1 cellular context compared by ENCODE assay signal in genomic region chr14:35331605-35332516, GRCh38.
TF ChIP-seq lines count a peak whose summit lies in the region.

No MANE protein-coding gene starts in this region.

TF ChIP-seq in HepG2, 621 proteins besides CTCF, POLR2A, EP300 and RAD21 (continued from another document and continues in another):
- TF ChIP-seq ZNF687 (CRISPR knock-in tag; IDR thresholded peaks at IDR 0.05) (peak; percentile 86), THAP11 (CRISPR knock-in tag; IDR thresholded peaks at IDR 0.05) (no peak), ZNF292 (CRISPR knock-in tag; IDR thresholded peaks at IDR 0.05; ENCODE audit: borderline replicate concordance, low read depth) (peak; percentile 21; the same call in 1 of the 2 replicates), CREB3 (CRISPR knock-in tag; IDR thresholded peaks at IDR 0.05) (0 out of 2 replicates have a peak, but pooled peaks have one; percentile 44), POGZ (CRISPR knock-in tag; IDR thresholded peaks at IDR 0.05) (peak; percentile 44), EED (CRISPR knock-in tag; IDR thresholded peaks at IDR 0.05) (no peak), JARID2 (CRISPR knock-in tag; IDR thresholded peaks at IDR 0.05; ENCODE audit: insufficient replicate concordance) (no peak), MTERF4 (CRISPR knock-in tag; IDR thresholded peaks at IDR 0.05) (no peak), PITX1 (CRISPR knock-in tag; IDR thresholded peaks at IDR 0.05) (peak; percentile 87), ZNF788 (CRISPR knock-in tag; IDR thresholded peaks at IDR 0.05; ENCODE audit: borderline replicate concordance) (no peak), IKZF5 (CRISPR knock-in tag; IDR thresholded peaks at IDR 0.05) (peak; percentile 65), ZKSCAN1 (IDR thresholded peaks at IDR 0.05; ENCODE audit: low read length) (no peak), ZNF766 (CRISPR knock-in tag; IDR thresholded peaks at IDR 0.05; ENCODE audit: borderline replicate concordance) (no peak), NR3C1 (CRISPR knock-in tag; IDR thresholded peaks at IDR 0.05) (no peak), ZNF646 (CRISPR knock-in tag; IDR thresholded peaks at IDR 0.05) (no peak), SOX6 (IDR thresholded peaks at IDR 0.05) (no peak), SOX6 (CRISPR knock-in tag; IDR thresholded peaks at IDR 0.05) (0 out of 2 replicates have a peak, but pooled peaks have one; percentile 11), SAP130 (CRISPR knock-in tag; IDR thresholded peaks at IDR 0.05; ENCODE audit: low read depth) (peak; percentile 44), HOXA9 (CRISPR knock-in tag; IDR thresholded peaks at IDR 0.05; ENCODE audit: borderline replicate concordance) (no peak), GPBP1L1 (CRISPR knock-in tag; IDR thresholded peaks at IDR 0.05) (no peak), ZNF550 (CRISPR knock-in tag; IDR thresholded peaks at IDR 0.05; ENCODE audit: borderline replicate concordance) (0 out of 2 replicates have a peak, but pooled peaks have one; percentile 4), ZBTB46 (CRISPR knock-in tag; IDR thresholded peaks at IDR 0.05; ENCODE audit: borderline replicate concordance) (no peak), PRPF4 (IDR thresholded peaks at IDR 0.05; ENCODE audit: low read depth, low read length, poor library complexity, severe bottlenecking) (peak; percentile 66), MXI1 (IDR thresholded peaks at IDR 0.05; ENCODE audit: borderline replicate concordance, low read depth, low read length) (0 out of 3 replicates have a peak, but pooled peaks have one; percentile 25), MAFK (conservative IDR thresholded peaks at IDR 0.05 in 1 of 2, IDR thresholded peaks at IDR 0.05 in 1 of 2; ENCODE audit: low read length in 2 of 2) (peak; percentile 12 to 28; a peak in 1 of 4 replicates), ZNF510 (CRISPR knock-in tag; IDR thresholded peaks at IDR 0.05; ENCODE audit: low read depth) (peak; percentile 25; the same call in 1 of the 2 replicates), ZNF280D (CRISPR knock-in tag; IDR thresholded peaks at IDR 0.05) (peak; percentile 86; the same call in 1 of the 2 replicates), ELF3 (CRISPR knock-in tag; IDR thresholded peaks at IDR 0.05) (0 out of 2 replicates have a peak, but pooled peaks have one; percentile 6), ZFYVE20 (CRISPR knock-in tag; IDR thresholded peaks at IDR 0.05; ENCODE audit: borderline replicate concordance, low read depth) (no peak), MYPOP (CRISPR knock-in tag; IDR thresholded peaks at IDR 0.05) (no peak), ZNF761 (CRISPR knock-in tag; conservative IDR thresholded peaks at IDR 0.05) (0 out of 2 replicates have a peak, but pooled peaks have one; percentile 3), ZBTB26 (CRISPR knock-in tag; IDR thresholded peaks at IDR 0.05; ENCODE audit: borderline replicate concordance) (no peak; the same call in 1 of the 2 replicates), EEA1 (CRISPR knock-in tag; IDR thresholded peaks at IDR 0.05; ENCODE audit: borderline replicate concordance) (peak; percentile 66; the same call in 1 of the 2 replicates)
